19 cellular contexts compared by ENCODE assay signal in the genomic region with DNA sequence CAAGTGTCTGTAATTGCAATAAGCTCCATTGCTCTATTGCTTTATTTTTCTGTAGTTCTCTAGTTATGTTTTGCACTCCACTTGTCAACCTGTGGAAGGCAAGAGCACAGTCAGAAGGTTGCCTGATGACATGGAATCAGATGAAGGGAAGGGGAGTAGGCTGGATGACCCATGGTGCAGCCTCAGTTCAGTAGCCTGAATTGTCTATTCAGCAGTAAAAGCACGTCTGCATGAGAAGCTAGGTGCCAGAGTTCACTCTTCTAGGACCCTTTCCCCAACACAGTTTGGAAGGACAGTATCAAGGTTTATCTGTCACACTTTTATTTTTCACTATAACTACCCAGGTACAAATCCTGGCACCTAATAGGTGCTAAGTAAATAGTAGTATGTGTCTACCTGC. TPM values are rescaled to one million over a fixed set of nuclear protein-coding genes. Genes with fewer than 3 reads are reported as not detected.
DNase-seq lines count a peak whose midpoint lies in the region; ATAC-seq, FAIRE-seq and TF ChIP-seq lines count a peak whose summit lies in the region.
"Had no signal": no experiment of that assay in that cellular context is flagged by ENCODE, and none has a peak within 500 bp of the region (broad histone marks: within the 10 kb centered on the region; RNA-seq: fewer than 3 reads in every experiment).

No MANE protein-coding gene starts in this region.

- DNase-seq in HepG2 (ENCODE audit: low spot score) (no peak), right lobe of liver (no peak), caudate nucleus (lab: John Stamatoyannopoulos, UW) (no peak), H1 (ENCODE audit: low read depth in 1 of 2, low spot score in 2 of 2) (no peak), type B pancreatic cell (ENCODE audit: extremely low spot score, unreplicated experiment) (no peak), HAP-1 (ENCODE audit: low spot score in 2 of 2) (no peak)
- DNase-seq: CD4-positive, alpha-beta memory T cell; DMS153; DMS79; GDM1; HCEC 1CT had no signal

- H3K9me3 Mint-ChIP-seq in type B pancreatic cell: peaks cover 5% of the 10 kb centered on the region
- H3K9me3 Mint-ChIP-seq: CD14-positive monocyte; CD4-positive, alpha-beta memory T cell; GM23338 had no signal

- peak overlapping the region; percentile 49 for H3K27ac ChIP-seq in HepG2 (ENCODE audit: extremely low read length, insufficient read depth, low read length)
- H3K27ac ChIP-seq in right lobe of liver: peak overlapping the region in 1 of 3 donors; percentile 15
- peak overlapping the region; percentile 7 for H3K27ac ChIP-seq in caudate nucleus (ENCODE audit: low read depth, low read length)
- no peak overlapping the region for H3K27ac ChIP-seq in H1 (ENCODE audit: low read depth, low read length)
- H3K27ac ChIP-seq: 22Rv1, BLaER1 had no signal

- peak overlapping the region; percentile 66; the same call in 1 of the 2 replicates for H2BK20ac ChIP-seq in H1 (ENCODE audit: low read length)

- peak overlapping the region; percentile 49 for H3K56ac ChIP-seq in H1 (replicated peaks; ENCODE audit: insufficient read length, low read depth, low read length)

- H2BK120ac ChIP-seq in H1 (replicated peaks; ENCODE audit: low read depth, low read length): peak overlapping the region; percentile 47

- H3K9me3 ChIP-seq in HepG2 (ENCODE audit: low read length): no peaks in the 10 kb centered on the region
- no peaks in the 10 kb centered on the region for H3K9me3 ChIP-seq in right lobe of liver
- no peaks in the 10 kb centered on the region for H3K9me3 ChIP-seq in H1 (ENCODE audit: insufficient read depth in 2 of 2, low read depth in 1 of 2, low read length in 1 of 2)
- no peaks in the 10 kb centered on the region for H3K9me3 ChIP-seq in HAP-1

- 65% methylated on average over 1 of the region's 1 CpG for WGBS in HepG2 (ENCODE audit: low lambda C conversion rate)
- 22% methylated on average over 1 of the region's 1 CpG for WGBS in right lobe of liver (ENCODE audit: insufficient coverage, low coverage, low lambda C conversion rate, missing lambda C conversion rate)
- WGBS in H1 (ENCODE audit: extremely low coverage in 1 of 2, insufficient coverage in 1 of 2, insufficient read length in 1 of 2, insufficient replicate concordance in 2 of 2, low coverage in 1 of 2, low lambda C conversion rate in 2 of 2, missing lambda C conversion rate in 1 of 2), 2 experiments: 67% methylated on average over 1 of the region's 1 CpG; no CpG with 5 or more reads in 1 of the 2 experiments

- H2BK12ac ChIP-seq in H1 (ENCODE audit: low read depth, low read length): no peak overlapping the region; the same call in 1 of the 2 replicates

- H2AK5ac ChIP-seq in H1 (ENCODE audit: low read depth, low read length): peak overlapping the region; percentile 98

- no peak overlapping the region for H3K18ac ChIP-seq in H1 (ENCODE audit: extremely low read depth, low read length)

- peaks cover 11% of the 10 kb centered on the region for H3K4me1 Mint-ChIP-seq in type B pancreatic cell (ENCODE audit: unreplicated experiment)

- no peak overlapping the region for H4K91ac ChIP-seq in H1 (replicated peaks; ENCODE audit: insufficient read length, low read length)

- H3K79me2 ChIP-seq in HepG2 (ENCODE audit: insufficient read depth, low read length) (peaks cover 34% of the 10 kb centered on the region), H1 (ENCODE audit: control insufficient read depth in 1 of 2, insufficient read depth in 2 of 2, low read length in 2 of 2) (peaks cover 0 to 86% of the 10 kb centered on the region in 2 experiments; a peak in 3 of 4 replicates)

- H2BK5ac ChIP-seq in H1 (ENCODE audit: low read depth, low read length): no peak overlapping the region; the same call in 1 of the 2 replicates

- H4K20me1 ChIP-seq in HepG2 (ENCODE audit: insufficient read depth, low read length): no peaks in the 10 kb centered on the region
- H4K20me1 ChIP-seq in H1 (replicated peaks in 1 of 2; ENCODE audit: control insufficient read depth in 1 of 2, insufficient read depth in 2 of 2, low read length in 2 of 2): no peaks in the 10 kb centered on the region
- H4K20me1 ChIP-seq: BLaER1 had no signal

- POLR2A ChIA-PET in HepG2 (lab: Yijun Ruan, JAX) (interaction anchor here (0.7 kb wide), 1 partner anchor 284 kb away, joined by 3 read pairs; no protein-coding TSS in a partner anchor), H1 (lab: Charles Lee; ENCODE audit: partially characterized antibody) (interaction anchor here (0.8 to 1.8 kb wide), 3 partner anchors 9 to 29 kb away, joined by 3 to 5 read pairs (median 4); no protein-coding TSS in a partner anchor)

- TF ChIP-seq CTCF in HepG2 (CRISPR knock-in tag; IDR thresholded peaks at IDR 0.05) (no peak), right lobe of liver (IDR thresholded peaks at IDR 0.05) (no peak), H1 (IDR thresholded peaks at IDR 0.05; ENCODE audit: control extremely low read depth in 1 of 3, insufficient read depth in 1 of 3, low read depth in 1 of 3, low read length in 3 of 3) (no peak), type B pancreatic cell (conservative IDR thresholded peaks at IDR 0.05) (no peak)

- 0 out of 2 replicates have a peak overlapping the region, but pooled peaks have one; percentile 25 for H2BK15ac ChIP-seq in H1 (ENCODE audit: low read length)

- H3K27me3 Mint-ChIP-seq in type B pancreatic cell: no peaks in the 10 kb centered on the region
- H3K27me3 Mint-ChIP-seq: CD4-positive, alpha-beta memory T cell had no signal

- intact Hi-C loops in HepG2 (cut with micrococcal nuclease; ENCODE audit: unreplicated experiment): no loop called here
- intact Hi-C loops in right lobe of liver (cut with DNase I): no loop called here

- H3K4me1 ChIP-seq in HepG2 (ENCODE audit: insufficient read depth, low read length) (peaks cover 32% of the 10 kb centered on the region), right lobe of liver (peaks cover 0 to 24% (median 3%) of the 10 kb centered on the region in 4 donors), H1 (replicated peaks in 1 of 4; ENCODE audit: control insufficient read depth in 3 of 4, insufficient read depth in 4 of 4, low read length in 3 of 4) (peaks cover 0 to 14% (median 9%) of the 10 kb centered on the region in 4 experiments; a peak in 4 of 7 replicates), HAP-1 (peaks cover 8% of the 10 kb centered on the region)
- H3K4me1 ChIP-seq: BLaER1 had no signal

- H2AFZ ChIP-seq in HepG2 (ENCODE audit: low read length): no peak overlapping the region
- no peak overlapping the region for H2AFZ ChIP-seq in H1 (ENCODE audit: low read length)
- H2AFZ ChIP-seq: GM23338 had no signal

- no peak overlapping the region for H3K4me3 ChIP-seq in HepG2 (replicated peaks in 1 of 3; ENCODE audit: insufficient read depth in 1 of 3, low read depth in 2 of 3, low read length in 3 of 3)
- no peak overlapping the region for H3K4me3 ChIP-seq in right lobe of liver
- H3K4me3 ChIP-seq in H1 (ENCODE audit: extremely low read depth in 1 of 4, insufficient read depth in 2 of 4, low read depth in 3 of 4, low read length in 4 of 4): no peak overlapping the region
- H3K4me3 ChIP-seq in HAP-1: no peak overlapping the region
- H3K4me3 ChIP-seq: BLaER1, GM23338 had no signal

- H3K23me2 ChIP-seq in H1 (ENCODE audit: low read depth, low read length): no peaks in the 10 kb centered on the region

- peak overlapping the region; percentile 92 for H3K27ac Mint-ChIP-seq in type B pancreatic cell
- H3K27ac Mint-ChIP-seq: CD4-positive, alpha-beta memory T cell had no signal

- CTCF ChIA-PET in HepG2 (lab: Yijun Ruan, JAX; ENCODE audit: low intra/inter-chr PET ratio, low total read pairs) (no interaction called here), H1 (lab: Charles Lee; ENCODE audit: partially characterized antibody) (interaction anchor here (0.6 to 1.2 kb wide), 2 partner anchors 8 to 19 kb away, joined by 4 to 6 read pairs; no protein-coding TSS in a partner anchor)

- TF ChIP-seq RAD21 in HepG2 (CRISPR knock-in tag; IDR thresholded peaks at IDR 0.05) (no peak), H1 (IDR thresholded peaks at IDR 0.05 in 1 of 2, conservative IDR thresholded peaks at IDR 0.05 in 1 of 2; ENCODE audit: low read depth in 2 of 2, low read length in 2 of 2) (no peak)

- H3K36me3 ChIP-seq in HepG2 (replicated peaks in 1 of 2; ENCODE audit: control insufficient read depth in 1 of 2, insufficient read depth in 2 of 2, low read length in 2 of 2) (no peaks in the 10 kb centered on the region), right lobe of liver (no peaks in the 10 kb centered on the region), H1 (ENCODE audit: control insufficient read depth in 2 of 4, insufficient read depth in 4 of 4, low read length in 3 of 4) (no peaks in the 10 kb centered on the region), HAP-1 (replicated peaks) (no peaks in the 10 kb centered on the region)
- H3K36me3 ChIP-seq: BLaER1 had no signal

- H3K4me3 Mint-ChIP-seq in type B pancreatic cell: peak overlapping the region; percentile 45
- H3K4me3 Mint-ChIP-seq: CD14-positive monocyte; CD4-positive, alpha-beta memory T cell; GM23338 had no signal

- H3K4me2 ChIP-seq in HepG2 (ENCODE audit: low read depth, low read length): no peak overlapping the region
- H3K4me2 ChIP-seq in H1 (ENCODE audit: insufficient read depth in 1 of 2, low read depth in 2 of 2, low read length in 2 of 2): no peak overlapping the region
- H3K4me2 ChIP-seq: BLaER1, GM23338 had no signal

- H4K8ac ChIP-seq in H1 (ENCODE audit: extremely low read depth, insufficient read depth, low read length): no peak overlapping the region

- no peak overlapping the region for H4K5ac ChIP-seq in H1 (ENCODE audit: insufficient read length, low read depth, low read length)

- FAIRE-seq in HepG2 (lab: Jason Lieb, UNC) (no peak), H1 (lab: Jason Lieb, UNC) (no peak)
- FAIRE-seq: GM12892, GM18507 had no signal

- BruUV-seq in HepG2 (replicated peaks; lab: Mats Ljungman, UMichigan): no TSS peak

- in situ Hi-C loops in HepG2 (cut with HindIII; ENCODE audit: extremely low pct_ligation_motif_present, low pct_unique_long_range_greater_than_20kb) (no loop called here), HAP-1 (cut with MboI; ENCODE audit: low sequenced_read_pairs) (no loop called here)

- ATAC-seq in HepG2 (no peak), right lobe of liver (no peak), HG03354 (IDR thresholded peaks at IDR 0.05; ENCODE audit: poor library complexity, severe bottlenecking, unreplicated experiment) (no peak), GM21619 (IDR thresholded peaks at IDR 0.05; ENCODE audit: unreplicated experiment) (no peak)
- ATAC-seq: GM23338 had no signal

- TF ChIP-seq EP300 in HepG2 (IDR thresholded peaks at IDR 0.05; ENCODE audit: low read depth in 2 of 2, low read length in 2 of 2) (no peak), HepG2 (CRISPR knock-in tag; IDR thresholded peaks at IDR 0.05; ENCODE audit: borderline replicate concordance) (no peak), H1 (IDR thresholded peaks at IDR 0.05; ENCODE audit: borderline replicate concordance in 1 of 2, low read depth in 2 of 2, low read length in 2 of 2) (no peak)

- H3K9ac ChIP-seq in HepG2 (ENCODE audit: insufficient read depth, low read depth, low read length): no peak overlapping the region
- no peak overlapping the region; a peak in 1 of 7 replicates for H3K9ac ChIP-seq in H1 (replicated peaks in 1 of 4; ENCODE audit: extremely low read depth in 1 of 4, low read depth in 3 of 4, low read length in 3 of 4)
- H3K9ac ChIP-seq: BLaER1 had no signal

- H3K36me3 Mint-ChIP-seq in type B pancreatic cell: peaks cover 13% of the 10 kb centered on the region

- no peak overlapping the region for H3K14ac ChIP-seq in H1 (ENCODE audit: insufficient read length)

- peaks cover 5% of the 10 kb centered on the region; the same call in 1 of the 2 replicates for H3K79me1 ChIP-seq in H1 (ENCODE audit: low read depth, low read length)

- no peaks in the 10 kb centered on the region for H3K27me3 ChIP-seq in HepG2 (ENCODE audit: control insufficient read depth in 1 of 2, insufficient read depth in 2 of 2, low read length in 2 of 2)
- H3K27me3 ChIP-seq in right lobe of liver: no peaks in the 10 kb centered on the region
- no peaks in the 10 kb centered on the region for H3K27me3 ChIP-seq in H1 (replicated peaks in 1 of 4; ENCODE audit: control insufficient read depth in 3 of 4, extremely low read depth in 1 of 4, insufficient read depth in 3 of 4, low read length in 3 of 4)
- no peaks in the 10 kb centered on the region for H3K27me3 ChIP-seq in HAP-1 (ENCODE audit: low read depth)
- H3K27me3 ChIP-seq: BLaER1 had no signal

- H3K4ac ChIP-seq in H1 (replicated peaks; ENCODE audit: insufficient read length, low read depth, low read length): peak overlapping the region; percentile 69

- TF ChIP-seq POLR2A in HepG2 (IDR thresholded peaks at IDR 0.05; ENCODE audit: insufficient read depth in 1 of 2, low read depth in 2 of 2, low read length in 2 of 2): no peak
- TF ChIP-seq POLR2A in right lobe of liver (IDR thresholded peaks at IDR 0.05): no peak
- TF ChIP-seq POLR2A in H1 (IDR thresholded peaks at IDR 0.05; ENCODE audit: control extremely low read depth in 1 of 2, low read depth in 2 of 2, low read length in 2 of 2): no peak

- no peak overlapping the region for H3K23ac ChIP-seq in H1 (ENCODE audit: insufficient read length)

RNA-seq across cellular contexts. Expression of a gene that starts 39.3 kb away (rescaled TPM):
- 30.4 and 40.8 TPM in 2 replicates for total RNA-seq in HepG2 (2016; rRNA removed; fragmentation: Illumina TruSeq; extraction: Trizol)
- total RNA-seq in HepG2 (2016; cell fraction: cytosol; rRNA removed; fragmentation: Illumina TruSeq; extraction: Trizol; ENCODE audit: low read depth): 12.0 and 12.2 TPM in 2 replicates
- 31.5 and 39.4 TPM in 2 replicates for total RNA-seq in HepG2 (2016; cell fraction: insoluble cytoplasmic fraction; rRNA removed; fragmentation: Illumina TruSeq; extraction: Trizol)
- total RNA-seq in HepG2 (2016; cell fraction: membrane; rRNA removed; fragmentation: Illumina TruSeq; extraction: Trizol): 34.7 and 38.3 TPM in 2 replicates
- 31.6 and 40.2 TPM in 2 replicates for total RNA-seq in HepG2 (2016; cell fraction: nucleus; rRNA removed; fragmentation: Illumina TruSeq; extraction: Trizol)
- 21.1 and 21.4 TPM in 2 replicates for polyA plus RNA-seq in HepG2 (2011; rRNA removed)
- polyA plus RNA-seq in HepG2 (2011; cell fraction: cytosol; rRNA removed): 15.7 and 26.2 TPM in 2 replicates
- 7.9 and 11.1 TPM in 2 replicates for polyA plus RNA-seq in HepG2 (2011; cell fraction: nucleus; rRNA removed)
- polyA plus RNA-seq in HepG2 (2012): 38.1 and 40.7 TPM in 2 replicates
- 5.0 and 7.1 TPM in 2 replicates for polyA plus RNA-seq in HepG2 (2016; cell fraction: cytosol; fragmentation: Illumina TruSeq; extraction: Trizol; ENCODE audit: low read depth)
- polyA plus RNA-seq in HepG2 (2016; cell fraction: insoluble cytoplasmic fraction; fragmentation: Illumina TruSeq; extraction: Trizol; ENCODE audit: low read depth): 20.0 and 22.2 TPM in 2 replicates
- polyA plus RNA-seq in HepG2 (2016; cell fraction: membrane; fragmentation: Illumina TruSeq; extraction: Trizol; ENCODE audit: low read depth): 13.9 and 16.2 TPM in 2 replicates
- 26.5 and 26.7 TPM in 2 replicates for polyA plus RNA-seq in HepG2 (2016; cell fraction: nucleus; fragmentation: Illumina TruSeq; extraction: Trizol; ENCODE audit: insufficient read depth, low read depth)
- 69.1 and 73.0 TPM in 2 replicates for polyA minus RNA-seq in HepG2 (2011; rRNA and poly(A)+ RNA removed; ENCODE audit: low replicate concordance)
- 23.7 and 37.4 TPM in 2 replicates for polyA minus RNA-seq in HepG2 (2011; cell fraction: cytosol; rRNA and poly(A)+ RNA removed)
- polyA minus RNA-seq in HepG2 (2011; cell fraction: nucleus; rRNA and poly(A)+ RNA removed): 30.1 and 37.0 TPM in 2 replicates
- 10 to 100 TPM; 44.7 to 73.2 (median 50.1) TPM for total RNA-seq in right lobe of liver
- 68.1 and 71.2 TPM in 2 replicates for total RNA-seq in H1 (2021; fragmentation: NEBNext Ultra II Directional; extraction: Animal tissue kit (Norgen Biotek cat#: 25700))
- polyA plus RNA-seq in H1 (2011; rRNA removed): 22.9 and 30.5 TPM in 2 replicates
- 27.8 TPM for polyA plus RNA-seq in H1 (2011; cell fraction: cytosol; rRNA removed)
- polyA plus RNA-seq in H1 (2011; cell fraction: nucleus; rRNA removed): 17.0 TPM
- 30.5 to 48.6 TPM (median 44.6 TPM) in 4 replicates for polyA plus RNA-seq in H1 (2012, experiment 1 of 2)
- polyA plus RNA-seq in H1 (2012, experiment 2 of 2): 2.8 TPM
- 30.1 TPM for polyA plus RNA-seq in H1 (2013, experiment 1 of 2)
- 35.0 TPM for polyA plus RNA-seq in H1 (2013, experiment 2 of 2)
- 142 and 183 TPM in 2 replicates for polyA minus RNA-seq in H1 (2011; rRNA and poly(A)+ RNA removed)
- 52.5 TPM for polyA minus RNA-seq in H1 (2011; cell fraction: cytosol; rRNA and poly(A)+ RNA removed)
- 58.5 TPM for polyA minus RNA-seq in H1 (2011; cell fraction: nucleus; rRNA and poly(A)+ RNA removed)
- total RNA-seq in type B pancreatic cell (ENCODE audit: low replicate concordance): 47.2 and 130 TPM in 2 replicates
